Comparison of ENCODE assay signal across 20 cellular contexts in genomic region chr5:168214071-168214470, GRCh38.
DNase-seq lines count a peak whose midpoint lies in the region; ATAC-seq and TF ChIP-seq lines count a peak whose summit lies in the region.
"Had no signal": no experiment of that assay in that cellular context is flagged by ENCODE, and none has a peak within 500 bp of the region (broad histone marks: within the 10 kb centered on the region; RNA-seq: fewer than 3 reads in every experiment).

No MANE protein-coding gene starts in this region.

- no peak overlapping the region for H2AK5ac ChIP-seq in mesendoderm (ENCODE audit: low read length)

- no peak overlapping the region for H4K8ac ChIP-seq in mesendoderm (ENCODE audit: low read depth, low read length)

- no peak for TF ChIP-seq CTCF in RWPE2 (IDR thresholded peaks at IDR 0.05; ENCODE audit: poor library complexity, severe bottlenecking)

- no peak overlapping the region for H4K5ac ChIP-seq in mesendoderm (ENCODE audit: low read length)

- H3K36me3 Mint-ChIP-seq in stimulated activated effector memory CD8-positive, alpha-beta T cell treated with anti-CD3 and anti-CD28 coated beads, Interleukin-12 subunit alpha, Interleukin-12 subunit beta, amount 100 ng/mL, for 72 hours: no peaks in the 10 kb centered on the region
- H3K36me3 Mint-ChIP-seq: CD4-positive, CD25-positive, alpha-beta regulatory T cell; CD8-positive, alpha-beta T cell had no signal

- DNase-seq in NCI-H82 (lab: John Stamatoyannopoulos, UW): peak; percentile 50
- no peak for DNase-seq in NCI-H82 treated with DMSO at 0.1 percent for 48 hours (lab: John Stamatoyannopoulos, UW; ENCODE audit: unreplicated experiment)
- DNase-seq in RWPE2 (ENCODE audit: low spot score): no peak
- peak; percentile 72 for DNase-seq in mesendoderm
- DNase-seq in stimulated activated effector memory CD8-positive, alpha-beta T cell treated with anti-CD3 and anti-CD28 coated beads, Interleukin-12 subunit alpha, Interleukin-12 subunit beta, amount 100 ng/mL, for 72 hours (ENCODE audit: low spot score in 2 of 2): no peak
- no peak for DNase-seq in putamen (ENCODE audit: low spot score)
- no peak for DNase-seq in cerebellum (ENCODE audit: low spot score)
- DNase-seq: Caco-2; CD4-positive, CD25-positive, alpha-beta regulatory T cell; CD8-positive, alpha-beta T cell; DMS153; DND-41; H9 had no signal

- no peak overlapping the region for H3K4me3 ChIP-seq in RWPE2 (ENCODE audit: severe bottlenecking)
- no peak overlapping the region for H3K4me3 ChIP-seq in mesendoderm (ENCODE audit: low read length)
- H3K4me3 ChIP-seq: BLaER1, GM23338 had no signal

- H3K36me3 ChIP-seq in RWPE2 (ENCODE audit: low read depth) (no peaks in the 10 kb centered on the region), mesendoderm (ENCODE audit: control insufficient read depth, insufficient read depth, low read length) (no peaks in the 10 kb centered on the region)

- no peak overlapping the region for H3K56ac ChIP-seq in mesendoderm (ENCODE audit: low read length)

- no peak overlapping the region for H3K4me2 ChIP-seq in mesendoderm (ENCODE audit: low read length)
- H3K4me2 ChIP-seq: BLaER1, GM23338 had no signal

- no peak overlapping the region for H2BK120ac ChIP-seq in mesendoderm (ENCODE audit: low read depth, low read length)

- H3K4ac ChIP-seq in mesendoderm (ENCODE audit: low read depth, low read length): no peak overlapping the region

- no peaks in the 10 kb centered on the region for H3K4me1 Mint-ChIP-seq in stimulated activated effector memory CD8-positive, alpha-beta T cell treated with anti-CD3 and anti-CD28 coated beads, Interleukin-12 subunit alpha, Interleukin-12 subunit beta, amount 100 ng/mL, for 72 hours
- H3K4me1 Mint-ChIP-seq: B cell had no signal

- no peaks in the 10 kb centered on the region for H3K4me1 ChIP-seq in RWPE2 (ENCODE audit: insufficient read depth, poor library complexity, severe bottlenecking)
- H3K4me1 ChIP-seq in mesendoderm (ENCODE audit: control insufficient read depth, low read depth, low read length): no peaks in the 10 kb centered on the region
- H3K4me1 ChIP-seq: BLaER1, Caco-2 had no signal

- H3K9ac ChIP-seq in mesendoderm (ENCODE audit: low read length): no peak overlapping the region
- H3K9ac ChIP-seq: BLaER1 had no signal

- H2BK15ac ChIP-seq in mesendoderm (replicated peaks; ENCODE audit: low read depth): no peak overlapping the region

- H3K27me3 ChIP-seq in RWPE2 (ENCODE audit: insufficient read depth, poor library complexity, severe bottlenecking) (peaks cover 6% of the 10 kb centered on the region), mesendoderm (ENCODE audit: insufficient read depth, low read length, poor library complexity) (no peaks in the 10 kb centered on the region)
- H3K27me3 ChIP-seq: BLaER1 had no signal

- no peaks in the 10 kb centered on the region for H3K79me2 ChIP-seq in mesendoderm (ENCODE audit: control insufficient read depth, insufficient read depth, low read length)

- no CpG with 5 or more reads among the region's 3 CpGs for WGBS in mesendoderm (ENCODE audit: extremely low coverage, insufficient coverage, low lambda C conversion rate)

- H3K18ac ChIP-seq in mesendoderm (ENCODE audit: low read length): no peak overlapping the region

- no peak overlapping the region for H3K4me3 Mint-ChIP-seq in stimulated activated effector memory CD8-positive, alpha-beta T cell treated with anti-CD3 and anti-CD28 coated beads, Interleukin-12 subunit alpha, Interleukin-12 subunit beta, amount 100 ng/mL, for 72 hours
- H3K4me3 Mint-ChIP-seq: B cell; CD4-positive, CD25-positive, alpha-beta regulatory T cell; CD8-positive, alpha-beta T cell; GM23338; H9 had no signal

- H3K23ac ChIP-seq in mesendoderm (ENCODE audit: low read length): no peak overlapping the region

- no peaks in the 10 kb centered on the region for H3K9me3 Mint-ChIP-seq in stimulated activated effector memory CD8-positive, alpha-beta T cell treated with anti-CD3 and anti-CD28 coated beads, Interleukin-12 subunit alpha, Interleukin-12 subunit beta, amount 100 ng/mL, for 72 hours
- H3K9me3 Mint-ChIP-seq: CD8-positive, alpha-beta T cell; GM23338; H9 had no signal

- no peak overlapping the region for H3K27ac Mint-ChIP-seq in stimulated activated effector memory CD8-positive, alpha-beta T cell treated with anti-CD3 and anti-CD28 coated beads, Interleukin-12 subunit alpha, Interleukin-12 subunit beta, amount 100 ng/mL, for 72 hours
- H3K27ac Mint-ChIP-seq: B cell; CD4-positive, CD25-positive, alpha-beta regulatory T cell; CD8-positive, alpha-beta T cell; GM23338 had no signal

- no peak overlapping the region for H2BK5ac ChIP-seq in mesendoderm (ENCODE audit: low read length)

- no peaks in the 10 kb centered on the region for H3K9me3 ChIP-seq in RWPE2 (ENCODE audit: severe bottlenecking)
- H3K9me3 ChIP-seq: BLaER1, Caco-2 had no signal

- H3K27ac ChIP-seq in RWPE2 (ENCODE audit: poor library complexity, severe bottlenecking): no peak overlapping the region
- no peak overlapping the region for H3K27ac ChIP-seq in mesendoderm (ENCODE audit: low read depth, low read length)
- H3K27ac ChIP-seq: 22Rv1, BLaER1, C4-2B had no signal

- ATAC-seq in RWPE2 (ENCODE audit: low read depth) (peak; percentile 37; the same call in 1 of the 3 replicates), HG02798 (IDR thresholded peaks at IDR 0.05; ENCODE audit: poor library complexity, unreplicated experiment) (no peak)
- ATAC-seq in stimulated activated effector memory CD8-positive, alpha-beta T cell treated with anti-CD3 and anti-CD28 coated beads, Interleukin-12 subunit alpha, Interleukin-12 subunit beta, amount 100 ng/mL, for 72 hours: peak; percentile 43
- ATAC-seq: CD8-positive, alpha-beta T cell; GM23338; HCT116 had no signal

- H3K79me1 ChIP-seq in mesendoderm (ENCODE audit: low read length): no peaks in the 10 kb centered on the region

Comparison
In these comparisons a context has a peak if more than half of its experiments do, and no peak if none do; other contexts are left out.
1. DNase-seq: peak in NCI-H82 (single experiment) and mesendoderm (single experiment); none in NCI-H82 treated with DMSO at 0.1 percent for 48 hours (single experiment), RWPE2 (single experiment), stimulated activated effector memory CD8-positive, alpha-beta T cell treated with anti-CD3 and anti-CD28 coated beads, Interleukin-12 subunit alpha, Interleukin-12 subunit beta, amount 100 ng/mL, for 72 hours (0 of 2), putamen (single experiment) and cerebellum (single experiment).